22 cellular contexts compared by ENCODE assay signal in genomic region chr4:156568479-156568878, GRCh38.
"Had no signal": no experiment of that assay in that cellular context is flagged by ENCODE, and none has a peak within 500 bp of the region (broad histone marks: within the 10 kb centered on the region; RNA-seq: fewer than 3 reads in every experiment).

No MANE protein-coding gene starts in this region.

- H3K9me3 ChIP-seq: lower lobe of right lung, neutrophil, ovary, prostate gland, right atrium auricular region, thyroid gland, upper lobe of right lung had no signal

- H3K4me3 ChIP-seq: cardiac muscle cell, lower lobe of right lung, ovary, prostate gland, right atrium auricular region, thyroid gland, upper lobe of right lung had no signal

- H3K27ac ChIP-seq: cardiac muscle cell, epithelial cell of prostate, lower lobe of right lung, neutrophil, ovary, prostate gland, right atrium auricular region, thyroid gland, upper lobe of right lung had no signal

- H3K27me3 ChIP-seq: cardiac muscle cell, neutrophil, ovary, right atrium auricular region, thyroid gland, upper lobe of right lung had no signal

- H3K4me1 ChIP-seq: lower lobe of right lung, prostate gland, right atrium auricular region, thyroid gland, upper lobe of right lung had no signal

- DNase-seq: activated CD4-positive, alpha-beta memory T cell treated with anti-CD3 and anti-CD28 coated beads for 36 hours; activated CD4-positive, alpha-beta T cell treated with anti-CD3 and anti-CD28 coated beads for 48 hours; activated effector memory CD4-positive, alpha-beta T cell treated with Interleukin-2 at 50 U/mL for 16 hours; activated naive CD4-positive, alpha-beta T cell treated with anti-CD3 and anti-CD28 coated beads, Interleukin-2, amount 10 ng/mL, durations not matched to agents 7 days and 5 days; activated T-cell treated with anti-CD3 and anti-CD28 coated beads, Interleukin-2, amount 50 U/mL, for 48 hours; amygdala; cortex of kidney; endodermal cell; kidney; lower lobe of right lung; naive thymus-derived CD8-positive, alpha-beta T cell; ovary; stimulated activated CD4-positive, alpha-beta T cell treated with anti-CD3 and anti-CD28 coated beads, Interleukin-4, amount 100 ng/mL, for 24 hours; substantia nigra; T-helper 17 cell; thyroid gland; upper lobe of right lung had no signal

- H3K36me3 ChIP-seq: cardiac muscle cell, lower lobe of right lung, neutrophil, ovary, prostate gland, right atrium auricular region, thyroid gland, upper lobe of right lung had no signal
